Comparison of ENCODE assay signal across 9 cellular contexts in the genomic region with DNA sequence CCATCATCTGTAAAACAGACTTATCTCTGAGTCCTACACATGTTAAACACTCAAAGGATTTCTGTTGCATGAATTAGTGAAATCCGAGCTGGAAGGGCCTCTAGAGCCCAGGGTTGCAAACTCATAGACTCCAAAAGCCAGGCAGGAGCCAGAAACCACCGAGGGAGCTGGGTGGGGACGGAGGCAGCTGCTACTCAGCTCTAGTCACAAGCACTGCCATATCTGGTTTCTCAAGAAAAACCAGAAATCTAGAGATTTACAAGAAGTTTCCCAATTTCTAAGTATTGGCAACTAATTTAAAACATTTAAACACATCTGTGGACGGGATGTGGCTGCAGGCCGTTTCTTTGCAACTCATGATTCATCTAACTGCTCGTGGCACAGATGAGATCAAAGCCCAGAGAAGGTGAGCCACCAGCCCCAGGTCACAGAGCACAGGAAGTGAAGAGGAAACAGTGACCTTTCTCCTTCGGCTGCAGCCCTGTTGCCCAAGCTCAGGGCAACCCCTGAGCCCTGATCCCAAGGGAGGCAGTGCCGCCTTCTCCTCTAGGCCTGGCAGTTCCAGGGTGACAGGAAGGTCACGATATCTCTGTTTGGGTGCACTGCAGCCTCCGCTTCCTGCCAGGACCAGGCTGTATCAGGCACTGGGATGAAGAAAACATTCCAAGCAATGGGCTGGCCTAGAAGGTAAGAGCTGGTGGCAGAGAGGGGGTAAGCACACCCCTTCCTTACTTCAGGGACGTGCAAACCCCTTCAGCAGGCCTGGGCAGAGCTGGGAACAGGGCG. TPM values are rescaled to one million over a fixed set of nuclear protein-coding genes. Genes with fewer than 3 reads are reported as not detected.
DNase-seq lines count a peak whose midpoint lies in the region; ATAC-seq and TF ChIP-seq lines count a peak whose summit lies in the region.
"Had no signal": no experiment of that assay in that cellular context is flagged by ENCODE, and none has a peak within 500 bp of the region (broad histone marks: within the 10 kb centered on the region; RNA-seq: fewer than 3 reads in every experiment).

No MANE protein-coding gene starts in this region.

- CTCF ChIA-PET in HCT116 (lab: Charles Lee), result interaction anchor here (1.2 kb wide), 1 partner anchor 9 kb away, joined by 4 read pairs; no protein-coding TSS in a partner anchor

- H2AFZ ChIP-seq in HCT116 (ENCODE audit: low read depth, low read length, poor library complexity, severe bottlenecking), result no peak overlapping the region

- H3K9ac ChIP-seq in HCT116 (ENCODE audit: low read length) (no peak overlapping the region), skeletal muscle satellite cell (ENCODE audit: low read depth, low read length) (no peak overlapping the region)

- TF ChIP-seq RAD21 in HCT116 (IDR thresholded peaks at IDR 0.05; ENCODE audit: low read depth), result no peak

- H3K4me3 ChIP-seq in HCT116 (replicated peaks in 1 of 2; ENCODE audit: low read depth in 1 of 2, low read length in 2 of 2), result no peak overlapping the region
- no peak overlapping the region for H3K4me3 ChIP-seq in epithelial cell of esophagus (ENCODE audit: low read length)
- H3K4me3 ChIP-seq in skeletal muscle satellite cell (ENCODE audit: low read length), result peak overlapping the region; percentile 22

- H3K4me1 ChIP-seq in HCT116 (ENCODE audit: control insufficient read depth in 1 of 2, insufficient read depth in 2 of 2, low read length in 2 of 2), result peaks cover 17 to 38% of the 10 kb centered on the region in 2 experiments
- peaks cover 31% of the 10 kb centered on the region for H3K4me1 ChIP-seq in skeletal muscle satellite cell (ENCODE audit: control insufficient read depth, insufficient read depth, low read length)

- no peaks in the 10 kb centered on the region for H3K79me2 ChIP-seq in HCT116 (ENCODE audit: insufficient read depth, low read length)

- RAD21 ChIA-PET in HCT116 (lab: Charles Lee; ENCODE audit: low non-redundant PET in 1 of 2, low total read pairs in 2 of 2, uncharacterized antibody in 2 of 2, unreplicated experiment in 2 of 2), result no interaction called here

- H4K20me1 ChIP-seq in HCT116 (ENCODE audit: insufficient read depth), result no peaks in the 10 kb centered on the region

- H3K9me2 ChIP-seq in HCT116 (ENCODE audit: insufficient read depth), result no peaks in the 10 kb centered on the region

- H3K4me2 ChIP-seq in HCT116 (ENCODE audit: low read length), result peak overlapping the region; percentile 29
- peak overlapping the region; percentile 20 for H3K4me2 ChIP-seq in skeletal muscle satellite cell (ENCODE audit: low read length)

- no peak for ATAC-seq in HCT116
- no peak for ATAC-seq in HG03108 (IDR thresholded peaks at IDR 0.05; ENCODE audit: unreplicated experiment)

- H3K9me3 ChIP-seq in HCT116 (ENCODE audit: control insufficient read depth in 1 of 2, insufficient read depth in 1 of 2, low read depth in 1 of 2, low read length in 2 of 2) (no peaks in the 10 kb centered on the region), skeletal muscle satellite cell (replicated peaks; ENCODE audit: low read length) (no peaks in the 10 kb centered on the region)

- POLR2A ChIA-PET in HCT116 (lab: Charles Lee), result interaction anchor here (0.5 kb wide), 1 partner anchor 252 kb away, joined by 5 read pairs; no protein-coding TSS in a partner anchor

- no peak overlapping the region for H3K27ac ChIP-seq in HCT116 (ENCODE audit: low read depth, low read length)

- H3K27me3 ChIP-seq in HCT116 (ENCODE audit: insufficient read depth, low read length) (no peaks in the 10 kb centered on the region), skeletal muscle satellite cell (ENCODE audit: control insufficient read depth, insufficient read depth, low read length) (peaks cover 8% of the 10 kb centered on the region)

- intact Hi-C loops in HCT116 (cut with micrococcal nuclease), result no loop called here

- no peak for DNase-seq in HCT116 (ENCODE audit: low read depth, low spot score)
- DNase-seq in activated CD4-positive, alpha-beta T cell treated with anti-CD3 and anti-CD28 coated beads for 48 hours, result peak; percentile 88
- peak; percentile 72 for DNase-seq in epithelial cell of esophagus (ENCODE audit: low read depth)
- no peak for DNase-seq in ecto neural progenitor cell (ENCODE audit: low spot score)
- DNase-seq in NCI-H345 (lab: John Stamatoyannopoulos, UW), result no peak
- no peak for DNase-seq in COR-L47 (lab: John Stamatoyannopoulos, UW)

- no TSS peak for BruUV-seq in HCT116 (replicated peaks; lab: Mats Ljungman, UMichigan)

- H3K36me3 ChIP-seq in HCT116 (ENCODE audit: control insufficient read depth in 1 of 2, insufficient read depth in 2 of 2, low read length in 2 of 2) (no peaks in the 10 kb centered on the region), skeletal muscle satellite cell (ENCODE audit: insufficient read depth, low read length) (no peaks in the 10 kb centered on the region)

- TF ChIP-seq CTCF in HCT116 (IDR thresholded peaks at IDR 0.05 in 2 of 3, conservative IDR thresholded peaks at IDR 0.05 in 1 of 3; ENCODE audit: borderline replicate concordance in 1 of 3, insufficient read depth in 1 of 3, low read depth in 2 of 3, low read length in 2 of 3) (no peak), epithelial cell of esophagus (IDR thresholded peaks at IDR 0.05; ENCODE audit: insufficient read depth, low read depth, low read length, missing control alignments) (no peak)

- TF ChIP-seq POLR2A in HCT116 (IDR thresholded peaks at IDR 0.05; ENCODE audit: borderline replicate concordance, extremely low read depth, insufficient read depth, insufficient read length), result no peak

TF ChIP-seq in HCT116, 20 proteins besides CTCF, POLR2A, EP300 and RAD21:
- TF ChIP-seq SP1 (IDR thresholded peaks at IDR 0.05; ENCODE audit: low read depth) (no peak), ZNF274 (IDR thresholded peaks at IDR 0.05; ENCODE audit: low read depth, low read length) (no peak), ELF1 (IDR thresholded peaks at IDR 0.05; ENCODE audit: borderline replicate concordance, low read depth) (no peak), TCF7L2 (IDR thresholded peaks at IDR 0.05; ENCODE audit: borderline replicate concordance, extremely low read depth, insufficient read depth, insufficient read length) (no peak)
- TF ChIP-seq, protein P1, sequence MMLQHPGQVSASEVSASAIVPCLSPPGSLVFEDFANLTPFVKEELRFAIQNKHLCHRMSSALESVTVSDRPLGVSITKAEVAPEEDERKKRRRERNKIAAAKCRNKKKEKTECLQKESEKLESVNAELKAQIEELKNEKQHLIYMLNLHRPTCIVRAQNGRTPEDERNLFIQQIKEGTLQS (IDR thresholded peaks at IDR 0.05), result no peak

RNA-seq across cellular contexts. Expression of a gene that starts 26.4 kb away (rescaled TPM):
- total RNA-seq in HCT116 (2021; ENCODE audit: unreplicated experiment), result 0.25 TPM
- polyA plus RNA-seq in HCT116 (2012), result not detected in 2 replicates
- 1.8 and 7.4 TPM in 2 replicates for total RNA-seq in skeletal muscle satellite cell (2012; rRNA removed)
- polyA plus RNA-seq: IgD-negative memory B cell had no signal

Comparison
In these comparisons a context has a peak if more than half of its experiments do, and no peak if none do; other contexts are left out.
1. DNase-seq: peak in activated CD4-positive, alpha-beta T cell treated with anti-CD3 and anti-CD28 coated beads for 48 hours (single experiment) and epithelial cell of esophagus (single experiment); none in HCT116 (single experiment), ecto neural progenitor cell (single experiment), NCI-H345 (single experiment) and COR-L47 (single experiment).